17 cellular contexts compared by ENCODE assay signal in the genomic region with DNA sequence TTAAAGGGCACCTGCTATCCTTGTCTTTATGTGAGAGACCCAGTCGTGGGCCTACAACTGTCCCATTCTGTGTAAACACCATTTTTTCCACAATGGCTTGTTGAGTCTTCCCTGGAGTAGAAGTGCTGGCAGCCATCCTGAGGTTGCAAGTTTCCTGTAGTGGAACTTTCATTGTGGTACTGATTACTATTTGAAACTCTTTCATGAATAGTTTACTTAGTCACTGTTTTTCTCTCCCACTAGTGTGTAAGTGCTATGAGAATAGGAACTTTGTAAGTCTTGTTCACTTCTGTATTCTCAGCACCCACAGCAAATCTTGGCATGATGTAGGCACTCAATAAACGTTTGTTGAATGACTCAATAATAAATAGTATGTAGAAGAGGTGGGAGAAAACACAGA. TPM values are rescaled to one million over a fixed set of nuclear protein-coding genes. Genes with fewer than 3 reads are reported as not detected.
A peak's percentile ranks its signal among the peaks of the same experiment; 100 is the strongest.
DNase-seq lines count a peak whose midpoint lies in the region; TF ChIP-seq lines count a peak whose summit lies in the region.
"Had no signal": no experiment of that assay in that cellular context is flagged by ENCODE, and none has a peak within 500 bp of the region (broad histone marks: within the 10 kb centered on the region; RNA-seq: fewer than 3 reads in every experiment).

No MANE protein-coding gene starts in this region.

- intact Hi-C loops in ascending aorta (cut with DNase I), result no loop called here

- H3K27me3 Mint-ChIP-seq in osteocyte (ENCODE audit: unreplicated experiment) (no peaks in the 10 kb centered on the region), nephron progenitor cell (ENCODE audit: low read depth, poor library complexity) (no peaks in the 10 kb centered on the region)

- H3K4me1 ChIP-seq in ascending aorta, result peaks cover 5 to 7% of the 10 kb centered on the region in 2 donors
- H3K4me1 ChIP-seq: Caco-2 had no signal

- no peaks in the 10 kb centered on the region for H3K27me3 ChIP-seq in ascending aorta

- H3K4me1 Mint-ChIP-seq in osteocyte (ENCODE audit: unreplicated experiment) (peaks cover 90% of the 10 kb centered on the region), nephron progenitor cell (peaks cover 34% of the 10 kb centered on the region)

- no peak overlapping the region for H3K4me3 ChIP-seq in ascending aorta
- H3K4me3 ChIP-seq: A549 had no signal

- H3K27ac ChIP-seq in ascending aorta, result peak overlapping the region; percentile 29 to 39
- H3K27ac ChIP-seq: A549 had no signal

- TF ChIP-seq CTCF in ascending aorta (IDR thresholded peaks at IDR 0.05) (no peak), osteocyte (IDR thresholded peaks at IDR 0.05) (no peak), nephron progenitor cell (IDR thresholded peaks at IDR 0.05) (no peak)

- H3K9me3 ChIP-seq in ascending aorta, result no peaks in the 10 kb centered on the region
- H3K9me3 ChIP-seq: A549, Caco-2 had no signal

- H3K36me3 Mint-ChIP-seq in osteocyte (ENCODE audit: unreplicated experiment), result peaks cover 3% of the 10 kb centered on the region
- no peaks in the 10 kb centered on the region for H3K36me3 Mint-ChIP-seq in nephron progenitor cell (ENCODE audit: low read depth)

- no peaks in the 10 kb centered on the region for H3K9me3 Mint-ChIP-seq in osteocyte (ENCODE audit: unreplicated experiment)
- H3K9me3 Mint-ChIP-seq in nephron progenitor cell, result no peaks in the 10 kb centered on the region

- peak; percentile 74 for DNase-seq in EH (ENCODE audit: low read depth)
- DNase-seq in ascending aorta (ENCODE audit: low spot score in 2 of 2), result no peak
- DNase-seq in fibroblast of peridontal ligament (ENCODE audit: extremely low read depth), result peak; percentile 43
- no peak for DNase-seq in osteocyte (ENCODE audit: extremely low spot score, unreplicated experiment)
- DNase-seq in activated CD8-positive, alpha-beta memory T cell treated with anti-CD3 and anti-CD28 coated beads, Interleukin-2, amount 50 U/mL, for 4 hours, result no peak
- DNase-seq in nephron progenitor cell, result no peak
- DNase-seq in cerebellum (ENCODE audit: low spot score), result no peak
- no peak for DNase-seq in amniotic stem cell (lab: John Stamatoyannopoulos, UW)
- DNase-seq: AML-193, Caco-2, DMS153, GOT3, MV-4-11, NCI-H1417, NCI-H187 treated with DMSO at 0.1 percent for 48 hours, NCI-H748 treated with DMSO at 0.1 percent for 48 hours had no signal

- H3K27ac Mint-ChIP-seq in osteocyte (ENCODE audit: unreplicated experiment) (peak overlapping the region; percentile 72), nephron progenitor cell (no peak overlapping the region)

- H3K4me3 Mint-ChIP-seq in osteocyte (ENCODE audit: unreplicated experiment) (no peak overlapping the region), nephron progenitor cell (no peak overlapping the region)

- no peaks in the 10 kb centered on the region for H3K36me3 ChIP-seq in ascending aorta

RNA-seq across cellular contexts. Expression of a gene that starts 48.6 kb away (rescaled TPM):
- total RNA-seq in ascending aorta (52.7 TPM), osteocyte (4.8 and 5.0 TPM in 2 replicates), cerebellum (11.6 TPM)

Comparison
In these comparisons a context has a peak if more than half of its experiments do, and no peak if none do; other contexts are left out.
1. DNase-seq: peak in EH (single experiment) and fibroblast of peridontal ligament (single experiment); none in ascending aorta (0 of 2), osteocyte (single experiment), activated CD8-positive, alpha-beta memory T cell treated with anti-CD3 and anti-CD28 coated beads, Interleukin-2, amount 50 U/mL, for 4 hours (single experiment), nephron progenitor cell (single experiment), cerebellum (single experiment) and amniotic stem cell (single experiment).